Comparison of ENCODE assay signal across 2 cellular contexts in genomic region chr9:130638278-130639118, GRCh38.
TF ChIP-seq lines count a peak whose summit lies in the region.

No MANE protein-coding gene starts in this region.

TF ChIP-seq in IMR-90, 13 proteins besides CTCF, POLR2A, EP300 and RAD21:
- TF ChIP-seq BHLHE40 (IDR thresholded peaks at IDR 0.05; ENCODE audit: low read depth, low read length) = no peak
- no peak for TF ChIP-seq ELK1 (IDR thresholded peaks at IDR 0.05; ENCODE audit: borderline replicate concordance, low read depth, low read length)
- TF ChIP-seq RCOR1 (IDR thresholded peaks at IDR 0.05; ENCODE audit: insufficient replicate concordance, low read length) = no peak
- TF ChIP-seq SMC3 (IDR thresholded peaks at IDR 0.05; ENCODE audit: low read depth, low read length) = no peak
- TF ChIP-seq FOS (IDR thresholded peaks at IDR 0.05; ENCODE audit: low read depth, low read length) = no peak
- no peak for TF ChIP-seq USF2 (IDR thresholded peaks at IDR 0.05; ENCODE audit: low read depth, low read length)
- TF ChIP-seq NFE2L2 (IDR thresholded peaks at IDR 0.05; ENCODE audit: low read depth, low read length) = no peak
- TF ChIP-seq MAFK (IDR thresholded peaks at IDR 0.05; ENCODE audit: low read depth, low read length) = no peak
- no peak for TF ChIP-seq MXI1 (IDR thresholded peaks at IDR 0.05; ENCODE audit: borderline replicate concordance, low read depth, low read length)
- no peak for TF ChIP-seq RFX5 (IDR thresholded peaks at IDR 0.05; ENCODE audit: low read depth, low read length)
- no peak for TF ChIP-seq MAZ (IDR thresholded peaks at IDR 0.05; ENCODE audit: borderline replicate concordance, low read depth, low read length)
- TF ChIP-seq CHD1 (IDR thresholded peaks at IDR 0.05; ENCODE audit: low read depth, low read length) = no peak
- TF ChIP-seq CEBPB (IDR thresholded peaks at IDR 0.05; ENCODE audit: low read depth, low read length) = no peak

TF ChIP-seq in H1, 55 proteins besides CTCF, POLR2A, EP300 and RAD21:
- no peak for TF ChIP-seq BCL11A (IDR thresholded peaks at IDR 0.05; ENCODE audit: low read depth in 2 of 2, low read length in 2 of 2)
- peak; percentile 34 for TF ChIP-seq MAX (IDR thresholded peaks at IDR 0.05)
